ENCODE assay signal across 29 cellular contexts in the genomic region with DNA sequence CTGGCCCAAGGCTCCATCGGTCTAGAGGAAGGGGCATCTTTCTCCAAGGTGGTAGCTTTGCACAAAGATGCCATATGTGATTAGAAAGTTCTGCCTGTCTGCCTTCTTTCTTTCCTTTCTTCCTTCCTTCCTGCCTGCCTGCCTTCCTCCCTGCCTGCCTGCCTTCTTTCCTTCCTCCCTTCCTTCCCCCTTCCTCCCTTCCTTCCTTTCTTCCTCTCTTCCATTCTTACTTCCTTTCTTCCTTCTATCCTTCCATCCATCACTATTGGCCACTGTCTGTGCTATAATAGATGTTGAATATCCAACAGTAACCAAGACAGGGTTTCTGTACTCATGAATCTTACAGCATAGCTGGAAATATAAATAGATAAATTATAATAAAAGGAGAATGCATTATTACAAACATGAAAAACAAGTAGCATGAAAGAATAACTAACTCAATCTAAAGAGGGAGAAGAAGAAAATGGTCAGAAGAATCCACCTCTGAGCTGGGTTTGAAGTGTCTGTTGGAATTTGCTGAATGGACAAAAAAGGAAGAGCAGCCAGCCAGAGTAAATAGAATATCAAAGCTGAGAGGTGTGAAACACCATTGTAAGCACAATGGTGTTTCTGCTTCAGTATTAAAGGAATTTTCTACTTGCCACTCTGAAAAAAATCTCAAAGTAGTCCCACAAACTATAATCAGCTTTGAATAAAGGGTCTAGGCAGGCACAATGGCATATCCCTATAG.
"Had no signal": no experiment of that assay in that cellular context is flagged by ENCODE, and none has a peak within 500 bp of the region (broad histone marks: within the 10 kb centered on the region; RNA-seq: fewer than 3 reads in every experiment).

No MANE protein-coding gene starts in this region.

- H3K36me3 Mint-ChIP-seq: memory B cell; mesothelial cell of epicardium; naive B cell; natural killer cell treated with Interleukin-12 subunit alpha and Interleukin-12 subunit beta and Interleukin-15 and Interleukin-18, amount 100 ng/mL, for 72 hours; stimulated activated memory B cell treated with anti-CD40 and anti-IgM and Interleukin-4, amounts not matched to agents 10 μg/mL and 1 μg/mL and 100 μg/mL, for 72 hours had no signal

- DNase-seq: dermis blood vessel endothelial cell; effector memory CD4-positive, alpha-beta T cell; foreskin keratinocyte; heart left ventricle; kidney; left cardiac atrium; left ventricle myocardium superior; mucosa of descending colon; naive B cell; nucleus accumbens; sigmoid colon; stimulated activated CD4-positive, alpha-beta T cell treated with anti-CD3 and anti-CD28 coated beads, Interleukin-4, amount 100 ng/mL, for 4 hours; stimulated activated naive CD8-positive, alpha-beta T cell treated with anti-CD3 and anti-CD28 coated beads, Interleukin-15, Interleukin-2, amounts not matched to agents 100 U/mL and 50 U/mL, for 24 hours; substantia nigra; testis; tibial artery; upper lobe of left lung; uterus had no signal

- H3K4me3 ChIP-seq: coronary artery, esophagus muscularis mucosa, gastroesophageal sphincter, heart left ventricle, hepatocyte, lung, mucosa of descending colon, prostate gland, right atrium auricular region, sigmoid colon, testis, tibial artery, upper lobe of left lung, uterus had no signal

- H3K9me3 ChIP-seq: esophagus muscularis mucosa, gastroesophageal sphincter, heart left ventricle, mucosa of descending colon, prostate gland, right atrium auricular region, sigmoid colon, testis, tibial artery, upper lobe of left lung, uterus had no signal

- H3K27ac ChIP-seq: coronary artery, esophagus muscularis mucosa, foreskin keratinocyte, gastroesophageal sphincter, heart left ventricle, prostate gland, right atrium auricular region, sigmoid colon, testis, tibial artery, upper lobe of left lung, uterus had no signal

- H3K79me2 ChIP-seq: hepatocyte had no signal

- H3K27me3 ChIP-seq: esophagus muscularis mucosa, foreskin keratinocyte, gastroesophageal sphincter, heart left ventricle, hepatocyte, right atrium auricular region, sigmoid colon, testis, tibial artery, upper lobe of left lung, uterus had no signal

- H3K36me3 ChIP-seq: esophagus muscularis mucosa, gastroesophageal sphincter, heart left ventricle, prostate gland, right atrium auricular region, sigmoid colon, tibial artery, upper lobe of left lung, uterus had no signal

- H2AFZ ChIP-seq: hepatocyte had no signal

- H3K27ac Mint-ChIP-seq: memory B cell; mesothelial cell of epicardium; natural killer cell treated with Interleukin-12 subunit alpha and Interleukin-12 subunit beta and Interleukin-15 and Interleukin-18, amount 100 ng/mL, for 72 hours; stimulated activated memory B cell treated with anti-CD40 and anti-IgM and Interleukin-4, amounts not matched to agents 10 μg/mL and 1 μg/mL and 100 μg/mL, for 72 hours had no signal

- H3K4me1 Mint-ChIP-seq: memory B cell; stimulated activated memory B cell treated with anti-CD40 and anti-IgM and Interleukin-4, amounts not matched to agents 10 μg/mL and 1 μg/mL and 100 μg/mL, for 72 hours had no signal

- H3K4me2 ChIP-seq: hepatocyte had no signal

- H3K9me3 Mint-ChIP-seq: memory B cell; mesothelial cell of epicardium; natural killer cell treated with Interleukin-12 subunit alpha and Interleukin-12 subunit beta and Interleukin-15 and Interleukin-18, amount 100 ng/mL, for 72 hours; stimulated activated memory B cell treated with anti-CD40 and anti-IgM and Interleukin-4, amounts not matched to agents 10 μg/mL and 1 μg/mL and 100 μg/mL, for 72 hours had no signal

- H3K4me3 Mint-ChIP-seq: memory B cell; mesothelial cell of epicardium; naive B cell; natural killer cell treated with Interleukin-12 subunit alpha and Interleukin-12 subunit beta and Interleukin-15 and Interleukin-18, amount 100 ng/mL, for 72 hours; stimulated activated memory B cell treated with anti-CD40 and anti-IgM and Interleukin-4, amounts not matched to agents 10 μg/mL and 1 μg/mL and 100 μg/mL, for 72 hours had no signal

- H3K4me1 ChIP-seq: esophagus muscularis mucosa, gastroesophageal sphincter, heart left ventricle, prostate gland, right atrium auricular region, sigmoid colon, testis, tibial artery, upper lobe of left lung, uterus had no signal

- ATAC-seq: foreskin keratinocyte; gastroesophageal sphincter; heart left ventricle; left cardiac atrium; left ventricle myocardium superior; mucosa of descending colon; natural killer cell treated with Interleukin-12 subunit alpha and Interleukin-12 subunit beta and Interleukin-15 and Interleukin-18, amount 100 ng/mL, for 72 hours; stimulated activated memory B cell treated with anti-CD40 and anti-IgM and Interleukin-4, amounts not matched to agents 10 μg/mL and 1 μg/mL and 100 μg/mL, for 72 hours; stimulated activated naive CD8-positive, alpha-beta T cell treated with anti-CD3 and anti-CD28 coated beads, Interleukin-15, Interleukin-2, amounts not matched to agents 100 U/mL and 50 U/mL, for 24 hours had no signal
